8 cellular contexts compared by ENCODE assay signal in the genomic region with DNA sequence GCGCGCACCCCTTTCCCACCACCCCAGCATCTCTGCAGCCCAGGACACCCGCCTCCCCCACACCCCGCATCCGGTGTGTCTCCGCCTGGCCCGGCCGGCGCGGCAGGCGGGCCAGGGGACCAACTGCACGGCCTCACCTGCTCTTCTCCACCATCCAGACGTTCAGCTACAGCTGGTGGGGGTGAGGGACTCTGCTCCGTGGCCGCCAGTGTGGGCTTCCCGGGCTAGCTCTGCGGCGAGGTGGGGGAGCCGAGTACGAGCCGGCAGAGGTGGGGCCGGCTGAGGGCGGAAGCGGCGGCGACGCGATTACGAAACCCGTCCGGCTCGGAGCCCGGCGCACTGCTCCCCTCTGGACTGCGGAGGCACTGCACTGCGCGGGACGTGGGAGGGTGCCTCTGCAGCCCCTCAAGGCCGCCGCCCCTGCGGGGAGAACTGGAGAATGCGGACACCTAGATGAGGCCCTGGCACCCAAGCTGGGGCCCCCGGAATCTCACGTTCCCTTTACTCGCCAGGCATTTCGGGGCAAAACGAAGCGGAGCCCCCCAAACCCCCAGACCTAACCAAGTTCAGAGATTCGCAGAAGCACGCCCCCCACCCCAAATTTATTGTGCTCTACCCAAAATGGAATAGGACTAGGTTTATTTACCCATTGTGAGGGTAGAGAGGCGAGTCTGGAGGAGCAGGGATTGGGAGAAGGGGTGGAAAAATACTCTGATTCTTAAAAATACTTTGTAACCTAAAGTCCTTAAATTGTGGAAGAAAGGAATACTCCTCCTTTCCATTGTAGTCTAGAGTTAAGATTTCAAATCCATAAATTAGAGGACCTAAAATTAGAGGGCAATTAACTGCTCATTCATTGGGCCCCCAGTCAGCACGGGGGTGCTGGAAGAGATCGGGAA. TPM values are rescaled to one million over a fixed set of nuclear protein-coding genes. Genes with fewer than 3 reads are reported as not detected.
DNase-seq lines count a peak whose midpoint lies in the region; ATAC-seq, FAIRE-seq and TF ChIP-seq lines count a peak whose summit lies in the region.

A gene with protein sequence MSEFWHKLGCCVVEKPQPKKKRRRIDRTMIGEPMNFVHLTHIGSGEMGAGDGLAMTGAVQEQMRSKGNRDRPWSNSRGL (minus strand): TSS at position 281 of the 899 bp plus-strand sequence. CDS start 3,892 bp downstream, outside the sequence.

- H4K20me1 ChIP-seq in BLaER1 treated with 17β-estradiol and CSF1 and Interleukin-3, amounts not matched to agents 10 nM and 100 nM: peaks cover 37 to 57% (median 44%) of the 10 kb centered on the region in 11 experiments

- H3K4me1 ChIP-seq in BLaER1 treated with 17β-estradiol and CSF1 and Interleukin-3, amounts not matched to agents 10 nM and 100 nM: peaks cover 58 to 68% (median 64%) of the 10 kb centered on the region in 10 experiments
- H3K4me1 ChIP-seq in lower lobe of right lung: peaks cover 52% of the 10 kb centered on the region

- DNase-seq in GM19239 (ENCODE audit: insufficient read length, low spot score) (peak; percentile 80), NCI-H748 treated with DMSO at 0.1 percent for 48 hours (lab: John Stamatoyannopoulos, UW) (peak; percentile 47), ecto neural progenitor cell (ENCODE audit: low spot score) (peak; percentile 90), lower lobe of right lung (peak; percentile 92)
- peak; percentile 81 to 85 for DNase-seq in activated CD4-positive, alpha-beta T cell treated with anti-CD3 and anti-CD28 coated beads, Interleukin-2, amount 50 U/mL, for 48 hours
- DNase-seq in stimulated activated CD4-positive, alpha-beta T cell treated with anti-CD3 and anti-CD28 coated beads, TNF-alpha, amount 100 ng/mL, for 4 hours (ENCODE audit: low read depth in 3 of 3): peak; percentile 62 to 69 (median 62)

- peak within 1 kb of the TSS; percentile 92 to 100 (median 99) for H3K4me2 ChIP-seq in BLaER1 treated with 17β-estradiol and CSF1 and Interleukin-3, amounts not matched to agents 10 nM and 100 nM

- H3K4me3 ChIP-seq in BLaER1 treated with 17β-estradiol and CSF1 and Interleukin-3, amounts not matched to agents 10 nM and 100 nM: peak within 1 kb of the TSS; percentile 80 to 99 (median 96)
- peak within 1 kb of the TSS; percentile 94 for H3K4me3 ChIP-seq in lower lobe of right lung

- peak; percentile 94 for TF ChIP-seq CTCF in lower lobe of right lung (IDR thresholded peaks at IDR 0.05)

- no peaks in the 10 kb centered on the region for H3K9me3 ChIP-seq in BLaER1 treated with 17β-estradiol and CSF1 and Interleukin-3, amounts not matched to agents 10 nM and 100 nM (replicated peaks in 1 of 11)
- H3K9me3 ChIP-seq in lower lobe of right lung: no peaks in the 10 kb centered on the region

- peaks cover 22 to 61% (median 55%) of the 10 kb centered on the region in 11 experiments for H3K36me3 ChIP-seq in BLaER1 treated with 17β-estradiol and CSF1 and Interleukin-3, amounts not matched to agents 10 nM and 100 nM
- H3K36me3 ChIP-seq in lower lobe of right lung: peaks cover 26% of the 10 kb centered on the region

- intact Hi-C loops in lower lobe of right lung (cut with DNase I): no loop called here

- peak; percentile 56 for FAIRE-seq in GM19239 (lab: Jason Lieb, UNC)

- peak within 1 kb of the TSS; percentile 89 to 99 (median 95) for H3K9ac ChIP-seq in BLaER1 treated with 17β-estradiol and CSF1 and Interleukin-3, amounts not matched to agents 10 nM and 100 nM

- ATAC-seq in HG03457 (IDR thresholded peaks at IDR 0.05; ENCODE audit: unreplicated experiment): peak; percentile 49
- ATAC-seq in lower lobe of right lung: peak; percentile 96

- H3K27ac ChIP-seq in BLaER1 treated with 17β-estradiol and CSF1 and Interleukin-3, amounts not matched to agents 10 nM and 100 nM: peak within 1 kb of the TSS; percentile 86 to 99 (median 96)
- peak within 1 kb of the TSS; percentile 94 for H3K27ac ChIP-seq in lower lobe of right lung

- H3K27me3 ChIP-seq in BLaER1 treated with 17β-estradiol and CSF1 and Interleukin-3, amounts not matched to agents 10 nM and 100 nM: 0 out of 22 replicates have a peak, but pooled peaks cover 0 to 4% (median 0%) of the 10 kb centered on the region in 11 experiments
- no peaks in the 10 kb centered on the region for H3K27me3 ChIP-seq in lower lobe of right lung (ENCODE audit: low read depth)

RNA-seq across cellular contexts. Expression of the gene that starts here (rescaled TPM):
- total RNA-seq in lower lobe of right lung: 114 TPM

Comparison
In these comparisons a context has a peak if more than half of its experiments do, and no peak if none do; other contexts are left out.
1. Peak in every context shown above with its lines: DNase-seq, ATAC-seq, H3K4me3 ChIP-seq and H3K27ac ChIP-seq.